ENCODE assay signal across 8 cellular contexts in the genomic region with DNA sequence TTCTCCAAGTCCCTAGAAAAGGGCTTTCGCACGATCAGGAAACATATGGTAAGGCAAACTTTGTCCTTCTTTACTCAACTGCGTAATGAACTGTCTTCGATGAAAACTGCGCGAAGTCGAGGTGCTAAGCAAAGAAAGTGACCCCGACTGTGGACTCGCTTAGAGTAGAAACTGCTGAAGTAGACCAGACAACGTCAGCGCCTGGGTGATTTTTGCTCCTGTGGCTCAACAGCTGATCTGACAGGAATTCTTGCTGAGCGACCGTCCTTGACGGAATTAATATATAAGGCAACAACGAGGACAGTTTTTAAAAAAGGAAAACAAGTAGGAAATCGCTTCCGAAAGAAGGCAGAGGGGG. TPM values are rescaled to one million over a fixed set of nuclear protein-coding genes. Genes with fewer than 3 reads are reported as not detected.
DNase-seq lines count a peak whose midpoint lies in the region; ATAC-seq and TF ChIP-seq lines count a peak whose summit lies in the region.

No MANE protein-coding gene starts in this region.

- peak overlapping the region; percentile 92 to 96 for H3K27ac ChIP-seq in ascending aorta
- peak overlapping the region; percentile 97 for H3K27ac ChIP-seq in left ventricle myocardium inferior (replicated peaks)
- H3K27ac ChIP-seq in trophoblast cell (ENCODE audit: low read depth, low read length) = peak overlapping the region; percentile 96

- H3K79me2 ChIP-seq in trophoblast cell (ENCODE audit: control insufficient read depth, insufficient read depth, low read length, poor library complexity) = peaks cover 9% of the 10 kb centered on the region

- H3K23ac ChIP-seq in trophoblast cell (ENCODE audit: low read length) = no peak overlapping the region

- H3K79me1 ChIP-seq in trophoblast cell (ENCODE audit: low read length) = peaks cover 14% of the 10 kb centered on the region

- no CpG with 5 or more reads among the region's 17 CpGs for WGBS in trophoblast cell (ENCODE audit: extremely low coverage, insufficient coverage, insufficient read length)

- intact Hi-C loops in ascending aorta (cut with DNase I) (loop anchor here (1.0 to 10.0 kb wide), 4 partner anchors 33 to 248 kb away; a partner anchor contains a TSS), left ventricle myocardium inferior (cut with micrococcal nuclease) (loop anchor here (10.0 kb wide), 1 partner anchor 118 kb away; a partner anchor contains a TSS)

- H3K9me3 ChIP-seq in ascending aorta (no peaks in the 10 kb centered on the region), left ventricle myocardium inferior (replicated peaks) (no peaks in the 10 kb centered on the region), trophoblast cell (ENCODE audit: insufficient read depth, low read depth, low read length) (no peaks in the 10 kb centered on the region)

- H3K4me1 ChIP-seq in ascending aorta = peaks cover 0 to 12% of the 10 kb centered on the region in 2 donors
- H3K4me1 ChIP-seq in left ventricle myocardium inferior = peaks cover 56% of the 10 kb centered on the region
- peaks cover 4 to 5% of the 10 kb centered on the region in 2 experiments for H3K4me1 ChIP-seq in trophoblast cell (ENCODE audit: control insufficient read depth in 1 of 2, insufficient read depth in 2 of 2, low read length in 2 of 2)

- peaks cover 8 to 31% of the 10 kb centered on the region in 2 donors for H3K36me3 ChIP-seq in ascending aorta
- peaks cover 39% of the 10 kb centered on the region for H3K36me3 ChIP-seq in left ventricle myocardium inferior
- peaks cover 7 to 11% of the 10 kb centered on the region in 2 experiments for H3K36me3 ChIP-seq in trophoblast cell (ENCODE audit: control insufficient read depth in 1 of 2, insufficient read depth in 2 of 2, low read length in 2 of 2)

- peak overlapping the region; percentile 69 for H4K8ac ChIP-seq in trophoblast cell (ENCODE audit: low read depth, low read length)

- H3K4me3 ChIP-seq in ascending aorta (peak overlapping the region; percentile 67 to 82), left ventricle myocardium inferior (peak overlapping the region; percentile 78), trophoblast cell (ENCODE audit: low read depth, low read length) (peak overlapping the region; percentile 89)

- peak overlapping the region; percentile 55 for H3K4me2 ChIP-seq in trophoblast cell (ENCODE audit: low read length)

- H2BK120ac ChIP-seq in trophoblast cell (ENCODE audit: insufficient read depth, low read length, poor library complexity) = peak overlapping the region; percentile 33

- peak overlapping the region; percentile 47 for H2AK5ac ChIP-seq in trophoblast cell (ENCODE audit: low read length)

- no peak for TF ChIP-seq CTCF in ascending aorta (IDR thresholded peaks at IDR 0.05)
- TF ChIP-seq CTCF in left ventricle myocardium inferior (IDR thresholded peaks at IDR 0.05; ENCODE audit: borderline replicate concordance) = no peak

- peak; percentile 9 for DNase-seq in stimulated activated CD4-positive, alpha-beta T cell treated with anti-CD3 and anti-CD28 coated beads, Interleukin-1b, Interleukin-23, amount 100 ng/mL, for 48 hours
- no peak for DNase-seq in stimulated activated CD4-positive, alpha-beta T cell treated with anti-CD3 and anti-CD28 coated beads, Interleukin-12 subunit alpha, Interleukin-12 subunit beta, amount 100 ng/mL, for 4 hours
- DNase-seq in NCI-H460 (ENCODE audit: extremely low read depth, low read depth) (peak; percentile 13), ascending aorta (ENCODE audit: low spot score in 2 of 2) (peak in 1 of 2 donors; percentile 72), left ventricle myocardium inferior (peak; percentile 28), trophoblast cell (peak; percentile 39 to 60), D341Med (ENCODE audit: low spot score) (no peak)

- H3K18ac ChIP-seq in trophoblast cell (ENCODE audit: low read length) = peak overlapping the region; percentile 67

- H2BK12ac ChIP-seq in trophoblast cell (ENCODE audit: low read length) = peak overlapping the region; percentile 63

- peak overlapping the region; percentile 78 for H4K91ac ChIP-seq in trophoblast cell (ENCODE audit: low read depth, low read length)

- peak overlapping the region; percentile 85 for H3K9ac ChIP-seq in trophoblast cell (ENCODE audit: low read length)

- no peak for ATAC-seq in GM19463 (IDR thresholded peaks at IDR 0.05; ENCODE audit: unreplicated experiment)

- H4K12ac ChIP-seq in trophoblast cell (ENCODE audit: low read depth, low read length) = peak overlapping the region; percentile 6

- peak overlapping the region; percentile 73 for H3K14ac ChIP-seq in trophoblast cell (ENCODE audit: low read length)

- no peaks in the 10 kb centered on the region for H3K27me3 ChIP-seq in ascending aorta
- no peaks in the 10 kb centered on the region for H3K27me3 ChIP-seq in left ventricle myocardium inferior (ENCODE audit: low read depth)
- no peaks in the 10 kb centered on the region for H3K27me3 ChIP-seq in trophoblast cell (ENCODE audit: insufficient read depth, low read length)

- peak overlapping the region; percentile 46 for H3K4ac ChIP-seq in trophoblast cell (ENCODE audit: low read depth, low read length)

- peak overlapping the region; percentile 71 for H2BK5ac ChIP-seq in trophoblast cell (ENCODE audit: low read depth, low read length, poor library complexity)

- H2AFZ ChIP-seq in trophoblast cell (ENCODE audit: insufficient read depth, low read length, poor library complexity) = peak overlapping the region; percentile 33

RNA-seq across cellular contexts. Expression of a gene that starts 0.6 kb away (rescaled TPM):
- total RNA-seq in NCI-H460 (2014; rRNA removed; shearing (Covaris generic)) = 298 and 356 TPM in 2 replicates
- 19.2 and 23.2 TPM in 2 replicates for polyA plus RNA-seq in NCI-H460 (2014; cell fraction: nucleus; rRNA removed)
- 16.9 TPM for total RNA-seq in ascending aorta
- total RNA-seq in left ventricle myocardium inferior = 165 TPM
- 222 TPM in 2 replicates for polyA plus RNA-seq in trophoblast cell (2013)

RNA-seq across cellular contexts. Expression of a gene that starts 32.7 kb away (rescaled TPM):
- total RNA-seq in NCI-H460 (2014; rRNA removed; shearing (Covaris generic)) = 12.5 and 13.1 TPM in 2 replicates
- 8.3 and 10.1 TPM in 2 replicates for polyA plus RNA-seq in NCI-H460 (2014; cell fraction: nucleus; rRNA removed)
- 25.1 TPM for total RNA-seq in ascending aorta
- 8.1 TPM for total RNA-seq in left ventricle myocardium inferior
- 72.5 and 74.2 TPM in 2 replicates for polyA plus RNA-seq in trophoblast cell (2013)

RNA-seq across cellular contexts. Expression of a gene that starts 35.0 kb away (rescaled TPM):
- 7.4 and 7.5 TPM in 2 replicates for total RNA-seq in NCI-H460 (2014; rRNA removed; shearing (Covaris generic))
- 6.9 and 8.7 TPM in 2 replicates for polyA plus RNA-seq in NCI-H460 (2014; cell fraction: nucleus; rRNA removed)
- 4.6 TPM for total RNA-seq in ascending aorta
- 27.4 TPM for total RNA-seq in left ventricle myocardium inferior
- 24.4 and 24.9 TPM in 2 replicates for polyA plus RNA-seq in trophoblast cell (2013)

Comparison
In these comparisons a context has a peak if more than half of its experiments do, and no peak if none do; other contexts are left out.
1. DNase-seq: peak in stimulated activated CD4-positive, alpha-beta T cell treated with anti-CD3 and anti-CD28 coated beads, Interleukin-1b, Interleukin-23, amount 100 ng/mL, for 48 hours (single experiment), NCI-H460 (single experiment), left ventricle myocardium inferior (single experiment) and trophoblast cell (2 of 2); none in stimulated activated CD4-positive, alpha-beta T cell treated with anti-CD3 and anti-CD28 coated beads, Interleukin-12 subunit alpha, Interleukin-12 subunit beta, amount 100 ng/mL, for 4 hours (single experiment) and D341Med (single experiment).
2. Peak in every context shown above with its lines, with median percentiles within 50 percentile points of each other: H3K27ac ChIP-seq and H3K4me3 ChIP-seq.